17 cellular contexts compared by ENCODE assay signal in the genomic region with DNA sequence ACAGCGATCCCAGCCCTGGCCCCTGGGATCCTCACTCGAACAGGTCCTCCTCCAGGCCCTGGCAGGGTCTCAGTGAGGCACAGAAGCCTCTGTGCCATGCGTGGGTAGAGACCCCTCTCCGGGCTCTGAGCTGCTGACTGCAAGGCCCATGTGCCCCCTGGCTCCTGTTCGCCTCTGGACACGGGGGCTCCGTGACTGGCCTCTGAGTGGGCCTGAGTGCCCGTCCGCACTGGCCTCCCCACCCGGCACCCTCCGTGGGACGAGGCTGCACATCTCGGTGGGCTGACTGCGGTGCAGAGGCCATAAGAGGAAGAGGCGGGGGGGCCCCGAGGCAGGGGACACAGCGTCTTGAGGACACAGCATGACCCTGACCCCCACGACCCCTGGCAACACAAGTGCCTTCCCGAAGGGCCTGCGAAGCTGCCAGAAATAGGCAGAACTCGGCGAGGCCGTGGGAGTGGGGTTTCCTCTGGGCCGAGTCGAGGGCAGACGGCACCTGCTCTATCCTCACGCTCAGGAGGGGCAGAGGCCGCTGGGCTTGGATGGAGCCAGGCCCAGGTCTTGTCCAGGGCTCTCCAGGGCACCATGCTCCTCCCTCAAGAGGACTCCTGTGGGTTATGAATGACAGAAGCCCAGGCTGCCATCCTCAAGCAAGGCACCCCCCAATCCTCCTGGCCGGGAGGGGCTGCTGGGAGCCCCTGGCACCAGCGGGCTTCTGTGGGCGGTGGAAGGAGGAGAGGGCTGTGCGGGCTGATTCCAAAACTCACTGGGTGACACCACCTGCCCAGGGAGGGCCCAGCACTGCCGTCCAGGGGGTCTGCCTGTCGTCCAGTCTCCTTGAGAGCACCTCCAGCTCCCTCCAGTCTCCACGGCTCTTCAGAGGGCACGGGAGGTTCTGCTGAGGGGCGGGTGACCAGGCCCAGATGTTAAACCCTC. TPM values are rescaled to one million over a fixed set of nuclear protein-coding genes. Genes with fewer than 3 reads are reported as not detected.
DNase-seq lines count a peak whose midpoint lies in the region; ATAC-seq and TF ChIP-seq lines count a peak whose summit lies in the region.
"Had no signal": no experiment of that assay in that cellular context is flagged by ENCODE, and none has a peak within 500 bp of the region (broad histone marks: within the 10 kb centered on the region; RNA-seq: fewer than 3 reads in every experiment).

No MANE protein-coding gene starts in this region.

- no peak for ATAC-seq in activated CD4-positive, alpha-beta T cell treated with anti-CD3 and anti-CD28 coated beads for 36 hours
- peak in 1 of 2 donors; percentile 17 for ATAC-seq in lower lobe of right lung
- ATAC-seq in HG02571 (IDR thresholded peaks at IDR 0.05; ENCODE audit: unreplicated experiment): no peak
- ATAC-seq: gastrocnemius medialis had no signal

- H3K4me1 ChIP-seq in lower lobe of right lung (peaks cover 12% of the 10 kb centered on the region), subcutaneous abdominal adipose tissue (ENCODE audit: control insufficient read depth in 5 of 5, insufficient read depth in 5 of 5, low read length in 5 of 5) (peaks cover 2 to 24% (median 17%) of the 10 kb centered on the region in 5 donors)

- H3K9me3 ChIP-seq in lower lobe of right lung: no peaks in the 10 kb centered on the region
- no peaks in the 10 kb centered on the region for H3K9me3 ChIP-seq in subcutaneous abdominal adipose tissue (ENCODE audit: control insufficient read depth in 5 of 5, low read length in 5 of 5)
- H3K9me3 ChIP-seq: gastrocnemius medialis had no signal

- POLR2A ChIA-PET in activated CD4-positive, alpha-beta T cell treated with anti-CD3 and anti-CD28 coated beads for 36 hours (lab: Charles Lee): no interaction called here
- POLR2A ChIA-PET in activated CD4-positive, alpha-beta T cell treated with anti-CD3 and anti-CD28 coated beads, Interleukin-2, amount 10 ng/mL, durations not matched to agents 7 days and 5 days (lab: Charles Lee): no interaction called here
- POLR2A ChIA-PET in activated CD4-positive, alpha-beta memory T cell treated with anti-CD3 and anti-CD28 coated beads for 36 hours (lab: Charles Lee): no interaction called here

- H3K36me3 Mint-ChIP-seq in activated CD4-positive, alpha-beta T cell treated with anti-CD3 and anti-CD28 coated beads for 36 hours (ENCODE audit: low read depth): peaks cover 7% of the 10 kb centered on the region
- H3K36me3 Mint-ChIP-seq in activated CD4-positive, alpha-beta T cell treated with anti-CD3 and anti-CD28 coated beads, Interleukin-2, amount 10 ng/mL, durations not matched to agents 7 days and 5 days (ENCODE audit: low read depth): peaks cover 40% of the 10 kb centered on the region
- peaks cover 31% of the 10 kb centered on the region for H3K36me3 Mint-ChIP-seq in brain
- peaks cover 14% of the 10 kb centered on the region for H3K36me3 Mint-ChIP-seq in activated CD4-positive, alpha-beta memory T cell treated with anti-CD3 and anti-CD28 coated beads for 36 hours

- H3K4me1 Mint-ChIP-seq in activated CD4-positive, alpha-beta T cell treated with anti-CD3 and anti-CD28 coated beads for 36 hours: peaks cover 51% of the 10 kb centered on the region
- H3K4me1 Mint-ChIP-seq in activated CD4-positive, alpha-beta T cell treated with anti-CD3 and anti-CD28 coated beads, Interleukin-2, amount 10 ng/mL, durations not matched to agents 7 days and 5 days: peaks cover 17% of the 10 kb centered on the region
- H3K4me1 Mint-ChIP-seq in brain: peaks cover 60% of the 10 kb centered on the region
- H3K4me1 Mint-ChIP-seq in activated CD4-positive, alpha-beta memory T cell treated with anti-CD3 and anti-CD28 coated beads for 36 hours (ENCODE audit: low read depth): peaks cover 36% of the 10 kb centered on the region

- intact Hi-C loops in activated CD4-positive, alpha-beta T cell treated with anti-CD3 and anti-CD28 coated beads for 36 hours (cut with DNase I, micrococcal nuclease): no loop called here
- intact Hi-C loops in lower lobe of right lung (cut with DNase I): no loop called here
- intact Hi-C loops in activated CD4-positive, alpha-beta memory T cell treated with anti-CD3 and anti-CD28 coated beads for 36 hours (cut with micrococcal nuclease): no loop called here

- H3K27me3 Mint-ChIP-seq in activated CD4-positive, alpha-beta T cell treated with anti-CD3 and anti-CD28 coated beads for 36 hours: no peaks in the 10 kb centered on the region
- H3K27me3 Mint-ChIP-seq in activated CD4-positive, alpha-beta T cell treated with anti-CD3 and anti-CD28 coated beads, Interleukin-2, amount 10 ng/mL, durations not matched to agents 7 days and 5 days: no peaks in the 10 kb centered on the region
- no peaks in the 10 kb centered on the region for H3K27me3 Mint-ChIP-seq in brain
- H3K27me3 Mint-ChIP-seq in activated CD4-positive, alpha-beta memory T cell treated with anti-CD3 and anti-CD28 coated beads for 36 hours: no peaks in the 10 kb centered on the region

- H3K9ac ChIP-seq in subcutaneous abdominal adipose tissue (ENCODE audit: low read length in 5 of 5): no peak overlapping the region

- H3K27ac ChIP-seq in lower lobe of right lung (no peak overlapping the region), subcutaneous abdominal adipose tissue (ENCODE audit: low read depth, low read length) (peak overlapping the region; percentile 54)
- H3K27ac ChIP-seq: WERI-Rb-1 had no signal

- H3K36me3 ChIP-seq in lower lobe of right lung (peaks cover 5% of the 10 kb centered on the region), subcutaneous abdominal adipose tissue (ENCODE audit: control insufficient read depth in 5 of 5, insufficient read depth in 5 of 5, low read length in 5 of 5) (peaks cover 0 to 5% (median 0%) of the 10 kb centered on the region in 5 donors)
- H3K36me3 ChIP-seq: gastrocnemius medialis, WERI-Rb-1 had no signal

- H3K4me3 Mint-ChIP-seq in activated CD4-positive, alpha-beta T cell treated with anti-CD3 and anti-CD28 coated beads for 36 hours: no peak overlapping the region
- no peak overlapping the region for H3K4me3 Mint-ChIP-seq in activated CD4-positive, alpha-beta T cell treated with anti-CD3 and anti-CD28 coated beads, Interleukin-2, amount 10 ng/mL, durations not matched to agents 7 days and 5 days
- H3K4me3 Mint-ChIP-seq in brain: no peak overlapping the region
- no peak overlapping the region for H3K4me3 Mint-ChIP-seq in activated CD4-positive, alpha-beta memory T cell treated with anti-CD3 and anti-CD28 coated beads for 36 hours

- CTCF ChIA-PET in activated CD4-positive, alpha-beta T cell treated with anti-CD3 and anti-CD28 coated beads for 36 hours (lab: Charles Lee): no interaction called here
- CTCF ChIA-PET in activated CD4-positive, alpha-beta T cell treated with anti-CD3 and anti-CD28 coated beads, Interleukin-2, amount 10 ng/mL, durations not matched to agents 7 days and 5 days (lab: Charles Lee): no interaction called here
- CTCF ChIA-PET in activated CD4-positive, alpha-beta memory T cell treated with anti-CD3 and anti-CD28 coated beads for 36 hours (lab: Charles Lee): no interaction called here

- DNase-seq in activated CD4-positive, alpha-beta T cell treated with anti-CD3 and anti-CD28 coated beads for 36 hours: no peak
- DNase-seq in activated CD4-positive, alpha-beta T cell treated with anti-CD3 and anti-CD28 coated beads, Interleukin-2, amount 10 ng/mL, durations not matched to agents 7 days and 5 days: no peak
- DNase-seq in lower lobe of right lung (peak; percentile 43), globus pallidus (ENCODE audit: low spot score) (no peak)
- no peak for DNase-seq in activated CD4-positive, alpha-beta memory T cell treated with anti-CD3 and anti-CD28 coated beads for 36 hours
- DNase-seq: 8988T; brain microvascular endothelial cell; GF-D8; H7; NCI-H1436 treated with DMSO at 0.1 percent for 48 hours; stimulated activated CD4-positive, alpha-beta T cell treated with anti-CD3 and anti-CD28 coated beads, Interleukin-4, amount 100 ng/mL, for 1 hour; SW 1271; WERI-Rb-1 had no signal

- no peak overlapping the region for H3K4me3 ChIP-seq in lower lobe of right lung
- H3K4me3 ChIP-seq in subcutaneous abdominal adipose tissue (ENCODE audit: low read depth in 1 of 5, low read length in 5 of 5): no peak overlapping the region
- H3K4me3 ChIP-seq: gastrocnemius medialis had no signal

- H3K9me3 Mint-ChIP-seq in activated CD4-positive, alpha-beta T cell treated with anti-CD3 and anti-CD28 coated beads for 36 hours (ENCODE audit: low read depth): no peaks in the 10 kb centered on the region
- H3K9me3 Mint-ChIP-seq in activated CD4-positive, alpha-beta T cell treated with anti-CD3 and anti-CD28 coated beads, Interleukin-2, amount 10 ng/mL, durations not matched to agents 7 days and 5 days: peaks cover 4% of the 10 kb centered on the region
- peaks cover 0 to 23% (median 15%) of the 10 kb centered on the region in 5 experiments for H3K9me3 Mint-ChIP-seq in brain
- H3K9me3 Mint-ChIP-seq in activated CD4-positive, alpha-beta memory T cell treated with anti-CD3 and anti-CD28 coated beads for 36 hours: no peaks in the 10 kb centered on the region

- H3K27me3 ChIP-seq in lower lobe of right lung (ENCODE audit: low read depth) (no peaks in the 10 kb centered on the region), subcutaneous abdominal adipose tissue (ENCODE audit: control insufficient read depth in 5 of 5, insufficient read depth in 4 of 5, low read length in 5 of 5) (no peaks in the 10 kb centered on the region)
- H3K27me3 ChIP-seq: brain microvascular endothelial cell, gastrocnemius medialis had no signal

- TF ChIP-seq CTCF in brain (conservative IDR thresholded peaks at IDR 0.05) (no peak), lower lobe of right lung (IDR thresholded peaks at IDR 0.05) (no peak)

- peak overlapping the region; percentile 47 for H3K27ac Mint-ChIP-seq in activated CD4-positive, alpha-beta T cell treated with anti-CD3 and anti-CD28 coated beads for 36 hours
- H3K27ac Mint-ChIP-seq in activated CD4-positive, alpha-beta T cell treated with anti-CD3 and anti-CD28 coated beads, Interleukin-2, amount 10 ng/mL, durations not matched to agents 7 days and 5 days: no peak overlapping the region
- peak overlapping the region in 3 of 5 experiments; percentile 66 to 91 (median 72) for H3K27ac Mint-ChIP-seq in brain
- no peak overlapping the region for H3K27ac Mint-ChIP-seq in activated CD4-positive, alpha-beta memory T cell treated with anti-CD3 and anti-CD28 coated beads for 36 hours

RNA-seq across cellular contexts. Expression of a gene that starts 52.6 kb away (rescaled TPM):
- 10 to 100 TPM; 33.0 to 34.7 TPM for total RNA-seq in activated CD4-positive, alpha-beta T cell treated with anti-CD3 and anti-CD28 coated beads for 36 hours
- 100 to 1,000 TPM; 114 to 115 TPM for total RNA-seq in activated CD4-positive, alpha-beta T cell treated with anti-CD3 and anti-CD28 coated beads, Interleukin-2, amount 10 ng/mL, durations not matched to agents 7 days and 5 days
- 12.4 TPM for polyA plus RNA-seq in brain (ENCODE audit: insufficient read depth, low read depth, low replicate concordance)
- total RNA-seq in lower lobe of right lung: 19.1 TPM
- total RNA-seq in activated CD4-positive, alpha-beta memory T cell treated with anti-CD3 and anti-CD28 coated beads for 36 hours: 10 to 100 TPM; 45.9 to 49.3 TPM

Comparison
In these comparisons a context has a peak if more than half of its experiments do, and no peak if none do; other contexts are left out.
1. H3K27ac Mint-ChIP-seq: peak in activated CD4-positive, alpha-beta T cell treated with anti-CD3 and anti-CD28 coated beads for 36 hours (single experiment) and brain (3 of 5); none in activated CD4-positive, alpha-beta T cell treated with anti-CD3 and anti-CD28 coated beads, Interleukin-2, amount 10 ng/mL, durations not matched to agents 7 days and 5 days (single experiment) and activated CD4-positive, alpha-beta memory T cell treated with anti-CD3 and anti-CD28 coated beads for 36 hours (single experiment).